9 cellular contexts compared by ENCODE assay signal in genomic region chr1:110615548-110616130, GRCh38. TPM values are rescaled to one million over a fixed set of nuclear protein-coding genes. Genes with fewer than 3 reads are reported as not detected.
DNase-seq lines count a peak whose midpoint lies in the region; ATAC-seq and TF ChIP-seq lines count a peak whose summit lies in the region.
"Had no signal": no experiment of that assay in that cellular context is flagged by ENCODE, and none has a peak within 500 bp of the region (broad histone marks: within the 10 kb centered on the region; RNA-seq: fewer than 3 reads in every experiment).

No MANE protein-coding gene starts in this region.

- POLR2A ChIA-PET in MCF 10A (lab: Yijun Ruan, JAX), result interaction anchor here (0.6 kb wide), 1 partner anchor 108 kb away, joined by 3 read pairs; no protein-coding TSS in a partner anchor

- ATAC-seq in activated CD8-positive, alpha-beta memory T cell treated with anti-CD3 and anti-CD28 coated beads, Interleukin-2, amount 10 ng/mL, durations not matched to agents 7 days and 5 days, result peak; percentile 34
- ATAC-seq in SK-N-SH treated with all-trans-retinoic acid at 6 μM for 48 hours (peak; percentile 83), HG03095 (IDR thresholded peaks at IDR 0.05; ENCODE audit: unreplicated experiment) (no peak)

- CTCF ChIA-PET in activated CD8-positive, alpha-beta memory T cell treated with anti-CD3 and anti-CD28 coated beads, Interleukin-2, amount 10 ng/mL, durations not matched to agents 7 days and 5 days (lab: Charles Lee), result interaction anchor here (1.8 to 10.3 kb wide), 6 partner anchors 10 to 165 kb away, joined by 4 to 243 read pairs (median 46); partner anchors contain the start of gene KCNA2
- CTCF ChIA-PET in MCF 10A (lab: Yijun Ruan, JAX), result interaction anchor here (0.5 to 5.4 kb wide), 19 partner anchors 10 to 1569 kb away, joined by 3 to 48 read pairs (median 4); partner anchors contain the start of gene KCNA2

- no peak overlapping the region for H3K4me3 Mint-ChIP-seq in activated CD8-positive, alpha-beta memory T cell treated with anti-CD3 and anti-CD28 coated beads, Interleukin-2, amount 10 ng/mL, durations not matched to agents 7 days and 5 days
- no peak overlapping the region for H3K4me3 Mint-ChIP-seq in MCF 10A (ENCODE audit: unreplicated experiment)
- H3K4me3 Mint-ChIP-seq: central memory CD8-positive, alpha-beta T cell had no signal

- H3K9me3 Mint-ChIP-seq in activated CD8-positive, alpha-beta memory T cell treated with anti-CD3 and anti-CD28 coated beads, Interleukin-2, amount 10 ng/mL, durations not matched to agents 7 days and 5 days (ENCODE audit: low read depth), result no peaks in the 10 kb centered on the region
- H3K9me3 Mint-ChIP-seq in MCF 10A (ENCODE audit: unreplicated experiment), result no peaks in the 10 kb centered on the region
- H3K9me3 Mint-ChIP-seq: central memory CD8-positive, alpha-beta T cell had no signal

- peak; percentile 81 for DNase-seq in activated CD8-positive, alpha-beta memory T cell treated with anti-CD3 and anti-CD28 coated beads, Interleukin-2, amount 10 ng/mL, durations not matched to agents 7 days and 5 days
- no peak for DNase-seq in activated CD8-positive, alpha-beta memory T cell treated with anti-CD3 and anti-CD28 coated beads for 24 hours
- DNase-seq in NCI-H128 (lab: John Stamatoyannopoulos, UW; ENCODE audit: unreplicated experiment), result peak; percentile 63
- peak; percentile 76 for DNase-seq in MCF 10A (ENCODE audit: unreplicated experiment)
- peak; percentile 90 for DNase-seq in islet precursor cell
- DNase-seq in stimulated activated CD4-positive, alpha-beta T cell treated with anti-CD3 and anti-CD28 coated beads, Interleukin-4, amount 100 ng/mL, for 24 hours, result peak; percentile 65

- peaks cover 43% of the 10 kb centered on the region for H3K4me1 Mint-ChIP-seq in activated CD8-positive, alpha-beta memory T cell treated with anti-CD3 and anti-CD28 coated beads, Interleukin-2, amount 10 ng/mL, durations not matched to agents 7 days and 5 days
- peaks cover 6% of the 10 kb centered on the region for H3K4me1 Mint-ChIP-seq in MCF 10A (ENCODE audit: insufficient read depth, unreplicated experiment)

- peak; percentile 70 for TF ChIP-seq CTCF in MCF 10A (IDR thresholded peaks at IDR 0.05; ENCODE audit: unreplicated experiment)

- intact Hi-C loops in MCF 10A (cut with micrococcal nuclease), result loop anchor here (1.0 to 10.0 kb wide), 2 partner anchors 91 to 411 kb away; no protein-coding TSS in a partner anchor

- no peak overlapping the region for H3K27ac Mint-ChIP-seq in activated CD8-positive, alpha-beta memory T cell treated with anti-CD3 and anti-CD28 coated beads, Interleukin-2, amount 10 ng/mL, durations not matched to agents 7 days and 5 days
- no peak overlapping the region for H3K27ac Mint-ChIP-seq in MCF 10A (ENCODE audit: low read depth, unreplicated experiment)

- H3K36me3 Mint-ChIP-seq in activated CD8-positive, alpha-beta memory T cell treated with anti-CD3 and anti-CD28 coated beads, Interleukin-2, amount 10 ng/mL, durations not matched to agents 7 days and 5 days, result peaks cover 6% of the 10 kb centered on the region
- H3K36me3 Mint-ChIP-seq in MCF 10A (ENCODE audit: insufficient read depth, unreplicated experiment), result no peaks in the 10 kb centered on the region

- H3K27me3 Mint-ChIP-seq in activated CD8-positive, alpha-beta memory T cell treated with anti-CD3 and anti-CD28 coated beads, Interleukin-2, amount 10 ng/mL, durations not matched to agents 7 days and 5 days, result no peaks in the 10 kb centered on the region
- H3K27me3 Mint-ChIP-seq in MCF 10A (ENCODE audit: insufficient read depth, unreplicated experiment), result peaks cover 50% of the 10 kb centered on the region
- H3K27me3 Mint-ChIP-seq: central memory CD8-positive, alpha-beta T cell had no signal

- BruUV-seq in MCF 10A (replicated peaks; lab: Mats Ljungman, UMichigan), result no TSS peak

TF ChIP-seq in SK-N-SH treated with all-trans-retinoic acid at 6 μM for 48 hours, 23 proteins besides CTCF, POLR2A, EP300 and RAD21:
- TF ChIP-seq CSRNP3 (CRISPR knock-in tag; IDR thresholded peaks at IDR 0.05) (no peak), PPARA (CRISPR knock-in tag; IDR thresholded peaks at IDR 0.05; ENCODE audit: borderline replicate concordance) (no peak), CREB5 (CRISPR knock-in tag; IDR thresholded peaks at IDR 0.05; ENCODE audit: low read depth) (no peak), ZNF70 (CRISPR knock-in tag; IDR thresholded peaks at IDR 0.05) (no peak), ZFP3 (CRISPR knock-in tag; IDR thresholded peaks at IDR 0.05) (no peak), TCF4 (CRISPR knock-in tag; IDR thresholded peaks at IDR 0.05; ENCODE audit: borderline replicate concordance) (no peak), ZNF565 (CRISPR knock-in tag; conservative IDR thresholded peaks at IDR 0.05; ENCODE audit: low read depth) (no peak), ESRRG (CRISPR knock-in tag; IDR thresholded peaks at IDR 0.05) (no peak), ZFP30 (CRISPR knock-in tag; IDR thresholded peaks at IDR 0.05) (no peak), PATZ1 (CRISPR knock-in tag; IDR thresholded peaks at IDR 0.05; ENCODE audit: borderline replicate concordance) (no peak), CSDC2 (CRISPR knock-in tag; IDR thresholded peaks at IDR 0.05) (no peak), GLIS3 (CRISPR knock-in tag; IDR thresholded peaks at IDR 0.05) (no peak), ZNF8 (CRISPR knock-in tag; IDR thresholded peaks at IDR 0.05) (no peak), RARB (CRISPR knock-in tag; IDR thresholded peaks at IDR 0.05) (no peak), ISL1 (CRISPR knock-in tag; IDR thresholded peaks at IDR 0.05) (no peak)

RNA-seq across cellular contexts. Expression of gene KCNA2, which starts 9.5 kb away (rescaled TPM):
- 1 to 10 TPM; 2.4 to 3.7 TPM for total RNA-seq in activated CD8-positive, alpha-beta memory T cell treated with anti-CD3 and anti-CD28 coated beads, Interleukin-2, amount 10 ng/mL, durations not matched to agents 7 days and 5 days
- not detected in 2 replicates for total RNA-seq in MCF 10A (2022)

RNA-seq across cellular contexts. Expression of gene KCNA3, which starts 59.1 kb away (rescaled TPM):
- 10 to 100 TPM; 59.8 to 95.2 TPM for total RNA-seq in activated CD8-positive, alpha-beta memory T cell treated with anti-CD3 and anti-CD28 coated beads, Interleukin-2, amount 10 ng/mL, durations not matched to agents 7 days and 5 days
- not detected in 2 replicates for total RNA-seq in MCF 10A (2022)

Comparison
In these comparisons a context has a peak if more than half of its experiments do, and no peak if none do; other contexts are left out.
1. RNA of gene KCNA3, which starts 59.1 kb away (total RNA-seq): 59.8 to 95.2 TPM in activated CD8-positive, alpha-beta memory T cell treated with anti-CD3 and anti-CD28 coated beads, Interleukin-2, amount 10 ng/mL, durations not matched to agents 7 days and 5 days; not detected in MCF 10A; every median in the first group is over 10 times any median in the second.